Comparison of ENCODE assay signal across 16 cellular contexts in genomic region chr6:36138667-36139066, GRCh38.
"Had no signal": no experiment of that assay in that cellular context is flagged by ENCODE, and none has a peak within 500 bp of the region (broad histone marks: within the 10 kb centered on the region; RNA-seq: fewer than 3 reads in every experiment).

No MANE protein-coding gene starts in this region.

- H3K4me3 Mint-ChIP-seq: dendritic cell treated with granulocyte-macrophage colony-stimulating factor and Interleukin-4, amounts not matched to agents 40 ng/mL and 50 ng/mL, for 4 days; naive thymus-derived CD4-positive, alpha-beta T cell; nephron progenitor cell; type B pancreatic cell had no signal

- ATAC-seq: left ventricle myocardium superior, sciatic nerve had no signal

- H3K27ac Mint-ChIP-seq: dendritic cell treated with granulocyte-macrophage colony-stimulating factor and Interleukin-4, amounts not matched to agents 40 ng/mL and 50 ng/mL, for 4 days; nephron progenitor cell; type B pancreatic cell had no signal

- H3K9me3 ChIP-seq: prostate gland, thyroid gland had no signal

- DNase-seq: effector CD4-positive, alpha-beta T cell; foreskin melanocyte; head of caudate nucleus; kidney; left colon; left ventricle myocardium superior; naive thymus-derived CD4-positive, alpha-beta T cell; stimulated activated CD4-positive, alpha-beta T cell treated with anti-CD3 and anti-CD28 coated beads, Interleukin-2, amount 100 ng/mL, for 24 hours; stimulated activated CD4-positive, alpha-beta T cell treated with anti-CD3 and anti-CD28 coated beads, Interleukin-4, amount 100 ng/mL, for 4 hours; stimulated activated naive CD4-positive, alpha-beta T cell treated with Interleukin-2 at 50 U/mL for 16 hours; thyroid gland had no signal

- H3K9me3 Mint-ChIP-seq: dendritic cell treated with granulocyte-macrophage colony-stimulating factor and Interleukin-4, amounts not matched to agents 40 ng/mL and 50 ng/mL, for 4 days; naive thymus-derived CD4-positive, alpha-beta T cell; nephron progenitor cell; type B pancreatic cell had no signal

- H3K27me3 Mint-ChIP-seq: dendritic cell treated with granulocyte-macrophage colony-stimulating factor and Interleukin-4, amounts not matched to agents 40 ng/mL and 50 ng/mL, for 4 days; naive thymus-derived CD4-positive, alpha-beta T cell; type B pancreatic cell had no signal
